In the genomic region with DNA sequence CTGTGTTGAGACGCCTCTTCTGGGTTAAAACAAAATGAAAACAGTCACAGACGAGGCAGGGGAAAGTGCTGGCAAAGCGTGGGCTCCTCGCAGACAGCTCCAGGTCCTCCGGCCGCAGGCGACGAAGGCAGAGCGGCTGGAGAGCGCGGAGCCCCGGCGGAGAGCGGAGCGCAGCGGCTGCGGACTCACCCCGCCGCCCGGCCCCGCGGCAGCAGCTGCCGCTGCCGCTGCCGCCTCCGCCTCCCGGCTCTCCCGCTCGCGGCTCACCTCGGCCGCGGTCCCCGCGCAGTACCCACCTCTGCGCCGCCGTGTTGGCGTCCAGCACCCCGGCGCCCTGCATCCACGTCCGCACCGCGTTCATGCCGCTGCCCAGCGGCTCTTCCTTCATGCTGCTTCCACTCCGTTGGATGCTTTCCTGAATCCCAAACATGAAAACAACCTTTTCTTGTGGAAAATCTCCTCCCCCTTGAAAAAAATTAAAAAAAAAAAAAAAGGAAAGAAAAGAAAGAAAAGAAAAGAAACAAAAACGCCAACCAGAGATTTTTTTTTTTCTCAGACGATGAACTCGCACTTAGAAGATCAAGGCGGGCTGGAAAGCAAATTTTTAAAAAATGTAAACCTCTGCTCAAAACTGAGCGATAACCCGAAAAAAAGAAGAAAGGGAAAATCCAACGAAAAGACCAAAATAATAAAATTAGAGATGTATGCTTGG, we compare ENCODE assay signal across 1 cellular context.
TF ChIP-seq lines count a peak whose summit lies in the region.

No MANE protein-coding gene starts in this region.

TF ChIP-seq in K562, 482 proteins besides CTCF, POLR2A, EP300 and RAD21 (continued from another document):
- TF ChIP-seq, protein P1, sequence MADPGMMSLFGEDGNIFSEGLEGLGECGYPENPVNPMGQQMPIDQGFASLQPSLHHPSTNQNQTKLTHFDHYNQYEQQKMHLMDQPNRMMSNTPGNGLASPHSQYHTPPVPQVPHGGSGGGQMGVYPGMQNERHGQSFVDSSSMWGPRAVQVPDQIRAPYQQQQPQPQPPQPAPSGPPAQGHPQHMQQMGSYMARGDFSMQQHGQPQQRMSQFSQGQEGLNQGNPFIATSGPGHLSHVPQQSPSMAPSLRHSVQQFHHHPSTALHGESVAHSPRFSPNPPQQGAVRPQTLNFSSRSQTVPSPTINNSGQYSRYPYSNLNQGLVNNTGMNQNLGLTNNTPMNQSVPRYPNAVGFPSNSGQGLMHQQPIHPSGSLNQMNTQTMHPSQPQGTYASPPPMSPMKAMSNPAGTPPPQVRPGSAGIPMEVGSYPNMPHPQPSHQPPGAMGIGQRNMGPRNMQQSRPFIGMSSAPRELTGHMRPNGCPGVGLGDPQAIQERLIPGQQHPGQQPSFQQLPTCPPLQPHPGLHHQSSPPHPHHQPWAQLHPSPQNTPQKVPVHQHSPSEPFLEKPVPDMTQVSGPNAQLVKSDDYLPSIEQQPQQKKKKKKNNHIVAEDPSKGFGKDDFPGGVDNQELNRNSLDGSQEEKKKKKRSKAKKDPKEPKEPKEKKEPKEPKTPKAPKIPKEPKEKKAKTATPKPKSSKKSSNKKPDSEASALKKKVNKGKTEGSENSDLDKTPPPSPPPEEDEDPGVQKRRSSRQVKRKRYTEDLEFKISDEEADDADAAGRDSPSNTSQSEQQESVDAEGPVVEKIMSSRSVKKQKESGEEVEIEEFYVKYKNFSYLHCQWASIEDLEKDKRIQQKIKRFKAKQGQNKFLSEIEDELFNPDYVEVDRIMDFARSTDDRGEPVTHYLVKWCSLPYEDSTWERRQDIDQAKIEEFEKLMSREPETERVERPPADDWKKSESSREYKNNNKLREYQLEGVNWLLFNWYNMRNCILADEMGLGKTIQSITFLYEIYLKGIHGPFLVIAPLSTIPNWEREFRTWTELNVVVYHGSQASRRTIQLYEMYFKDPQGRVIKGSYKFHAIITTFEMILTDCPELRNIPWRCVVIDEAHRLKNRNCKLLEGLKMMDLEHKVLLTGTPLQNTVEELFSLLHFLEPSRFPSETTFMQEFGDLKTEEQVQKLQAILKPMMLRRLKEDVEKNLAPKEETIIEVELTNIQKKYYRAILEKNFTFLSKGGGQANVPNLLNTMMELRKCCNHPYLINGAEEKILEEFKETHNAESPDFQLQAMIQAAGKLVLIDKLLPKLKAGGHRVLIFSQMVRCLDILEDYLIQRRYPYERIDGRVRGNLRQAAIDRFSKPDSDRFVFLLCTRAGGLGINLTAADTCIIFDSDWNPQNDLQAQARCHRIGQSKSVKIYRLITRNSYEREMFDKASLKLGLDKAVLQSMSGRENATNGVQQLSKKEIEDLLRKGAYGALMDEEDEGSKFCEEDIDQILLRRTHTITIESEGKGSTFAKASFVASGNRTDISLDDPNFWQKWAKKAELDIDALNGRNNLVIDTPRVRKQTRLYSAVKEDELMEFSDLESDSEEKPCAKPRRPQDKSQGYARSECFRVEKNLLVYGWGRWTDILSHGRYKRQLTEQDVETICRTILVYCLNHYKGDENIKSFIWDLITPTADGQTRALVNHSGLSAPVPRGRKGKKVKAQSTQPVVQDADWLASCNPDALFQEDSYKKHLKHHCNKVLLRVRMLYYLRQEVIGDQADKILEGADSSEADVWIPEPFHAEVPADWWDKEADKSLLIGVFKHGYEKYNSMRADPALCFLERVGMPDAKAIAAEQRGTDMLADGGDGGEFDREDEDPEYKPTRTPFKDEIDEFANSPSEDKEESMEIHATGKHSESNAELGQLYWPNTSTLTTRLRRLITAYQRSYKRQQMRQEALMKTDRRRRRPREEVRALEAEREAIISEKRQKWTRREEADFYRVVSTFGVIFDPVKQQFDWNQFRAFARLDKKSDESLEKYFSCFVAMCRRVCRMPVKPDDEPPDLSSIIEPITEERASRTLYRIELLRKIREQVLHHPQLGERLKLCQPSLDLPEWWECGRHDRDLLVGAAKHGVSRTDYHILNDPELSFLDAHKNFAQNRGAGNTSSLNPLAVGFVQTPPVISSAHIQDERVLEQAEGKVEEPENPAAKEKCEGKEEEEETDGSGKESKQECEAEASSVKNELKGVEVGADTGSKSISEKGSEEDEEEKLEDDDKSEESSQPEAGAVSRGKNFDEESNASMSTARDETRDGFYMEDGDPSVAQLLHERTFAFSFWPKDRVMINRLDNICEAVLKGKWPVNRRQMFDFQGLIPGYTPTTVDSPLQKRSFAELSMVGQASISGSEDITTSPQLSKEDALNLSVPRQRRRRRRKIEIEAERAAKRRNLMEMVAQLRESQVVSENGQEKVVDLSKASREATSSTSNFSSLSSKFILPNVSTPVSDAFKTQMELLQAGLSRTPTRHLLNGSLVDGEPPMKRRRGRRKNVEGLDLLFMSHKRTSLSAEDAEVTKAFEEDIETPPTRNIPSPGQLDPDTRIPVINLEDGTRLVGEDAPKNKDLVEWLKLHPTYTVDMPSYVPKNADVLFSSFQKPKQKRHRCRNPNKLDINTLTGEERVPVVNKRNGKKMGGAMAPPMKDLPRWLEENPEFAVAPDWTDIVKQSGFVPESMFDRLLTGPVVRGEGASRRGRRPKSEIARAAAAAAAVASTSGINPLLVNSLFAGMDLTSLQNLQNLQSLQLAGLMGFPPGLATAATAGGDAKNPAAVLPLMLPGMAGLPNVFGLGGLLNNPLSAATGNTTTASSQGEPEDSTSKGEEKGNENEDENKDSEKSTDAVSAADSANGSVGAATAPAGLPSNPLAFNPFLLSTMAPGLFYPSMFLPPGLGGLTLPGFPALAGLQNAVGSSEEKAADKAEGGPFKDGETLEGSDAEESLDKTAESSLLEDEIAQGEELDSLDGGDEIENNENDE (IDR thresholded peaks at IDR 0.05; ENCODE audit: low read depth, low read length): no peak
- TF ChIP-seq PTBP1 (IDR thresholded peaks at IDR 0.05; ENCODE audit: low read depth, low read length) (no peak), ETS2 (tag; IDR thresholded peaks at IDR 0.05; ENCODE audit: borderline replicate concordance, poor library complexity, severe bottlenecking) (no peak), CHD4 (IDR thresholded peaks at IDR 0.05; ENCODE audit: insufficient read depth, insufficient replicate concordance, low read depth, low read length, poor library complexity, severe bottlenecking) (no peak), ZNF212 (CRISPR knock-in tag; IDR thresholded peaks at IDR 0.05) (no peak)
